24 cellular contexts compared by ENCODE assay signal in genomic region chr6:134257516-134257915, GRCh38.
A peak's percentile ranks its signal among the peaks of the same experiment; 100 is the strongest.
DNase-seq lines count a peak whose midpoint lies in the region; ATAC-seq and TF ChIP-seq lines count a peak whose summit lies in the region.
"Had no signal": no experiment of that assay in that cellular context is flagged by ENCODE, and none has a peak within 500 bp of the region (broad histone marks: within the 10 kb centered on the region; RNA-seq: fewer than 3 reads in every experiment).

No MANE protein-coding gene starts in this region.

- H3K79me2 ChIP-seq in neural progenitor cell (ENCODE audit: low read depth) = no peaks in the 10 kb centered on the region

- no peak overlapping the region for H3K9ac ChIP-seq in neural progenitor cell
- H3K9ac ChIP-seq: BLaER1 had no signal

- DNase-seq in SK-MEL-5 (ENCODE audit: low read depth, low spot score) = peak; percentile 77
- DNase-seq in choroid plexus epithelial cell (ENCODE audit: low read depth) = peak; percentile 61
- DNase-seq in renal cortical epithelial cell (ENCODE audit: low read depth) = peak; percentile 49
- no peak for DNase-seq in neural progenitor cell (ENCODE audit: low spot score)
- DNase-seq: 8988T; ACHN; BE2C; C1 segment of cervical spinal cord; CD4-positive, alpha-beta memory T cell; CD4-positive, CD25-positive, alpha-beta regulatory T cell; CD8-positive, alpha-beta memory T cell; COR-L47; DMS 273 treated with DMSO at 0.1 percent for 48 hours; DMS153; DMS53; DMS79; DND-41; EL; GDM1 had no signal

- no peak for TF ChIP-seq CTCF in choroid plexus epithelial cell (conservative IDR thresholded peaks at IDR 0.05; ENCODE audit: low read depth, low read length)
- TF ChIP-seq CTCF in neural progenitor cell (IDR thresholded peaks at IDR 0.05) = no peak

- H3K27me3 Mint-ChIP-seq in neural progenitor cell (ENCODE audit: insufficient read depth, low read depth) = no peaks in the 10 kb centered on the region
- H3K27me3 Mint-ChIP-seq: CD4-positive, alpha-beta memory T cell; CD4-positive, CD25-positive, alpha-beta regulatory T cell; CD8-positive, alpha-beta memory T cell had no signal

- no peak overlapping the region for H3K27ac Mint-ChIP-seq in neural progenitor cell
- H3K27ac Mint-ChIP-seq: CD14-positive monocyte; CD4-positive, CD25-positive, alpha-beta regulatory T cell; CD8-positive, alpha-beta memory T cell had no signal

- H3K9me3 Mint-ChIP-seq in neural progenitor cell = peaks cover 3% of the 10 kb centered on the region
- H3K9me3 Mint-ChIP-seq: CD14-positive monocyte; CD4-positive, CD25-positive, alpha-beta regulatory T cell; CD8-positive, alpha-beta memory T cell had no signal

- no peaks in the 10 kb centered on the region for H3K36me3 ChIP-seq in neural progenitor cell
- H3K36me3 ChIP-seq: BE2C had no signal

- H3K36me3 Mint-ChIP-seq in neural progenitor cell = no peaks in the 10 kb centered on the region
- H3K36me3 Mint-ChIP-seq: CD14-positive monocyte; CD4-positive, alpha-beta memory T cell; CD4-positive, CD25-positive, alpha-beta regulatory T cell had no signal

- no peaks in the 10 kb centered on the region for H3K4me1 ChIP-seq in neural progenitor cell
- H3K4me1 ChIP-seq: BE2C, BLaER1 had no signal

- H3K27me3 ChIP-seq in neural progenitor cell = no peaks in the 10 kb centered on the region
- H3K27me3 ChIP-seq: BE2C, BLaER1 had no signal

- no peak overlapping the region for H3K4me3 Mint-ChIP-seq in neural progenitor cell
- H3K4me3 Mint-ChIP-seq: CD14-positive monocyte; CD4-positive, alpha-beta memory T cell; CD4-positive, CD25-positive, alpha-beta regulatory T cell; CD8-positive, alpha-beta memory T cell had no signal

- no peak overlapping the region for H3K27ac ChIP-seq in neural progenitor cell
- H3K27ac ChIP-seq: BLaER1 had no signal

- H2AFZ ChIP-seq in neural progenitor cell (replicated peaks) = no peak overlapping the region

- no peaks in the 10 kb centered on the region for H3F3A ChIP-seq in neural progenitor cell (ENCODE audit: low read depth)

- peaks cover 11% of the 10 kb centered on the region for H3K4me1 Mint-ChIP-seq in neural progenitor cell
- H3K4me1 Mint-ChIP-seq: CD8-positive, alpha-beta memory T cell had no signal

- H4K20me1 ChIP-seq in neural progenitor cell (ENCODE audit: low read depth) = no peaks in the 10 kb centered on the region
- H4K20me1 ChIP-seq: BLaER1 had no signal

- H3K4me3 ChIP-seq in choroid plexus epithelial cell (ENCODE audit: low read depth, low read length) (no peak overlapping the region), neural progenitor cell (no peak overlapping the region)
- H3K4me3 ChIP-seq: BLaER1, GM12878 had no signal

- ATAC-seq in HG03565 (IDR thresholded peaks at IDR 0.05; ENCODE audit: unreplicated experiment) (no peak), HG02885 (IDR thresholded peaks at IDR 0.05; ENCODE audit: poor library complexity, unreplicated experiment) (no peak)
- ATAC-seq: GM12878 had no signal

- no peaks in the 10 kb centered on the region for H3K9me3 ChIP-seq in neural progenitor cell (ENCODE audit: low read depth)
- H3K9me3 ChIP-seq: BE2C, BLaER1 had no signal

- in situ Hi-C loops in SK-MEL-5 (cut with HindIII; ENCODE audit: low pct_unique_long_range_greater_than_20kb, low sequenced_read_pairs) = no loop called here

- no peak overlapping the region for H3K4me2 ChIP-seq in neural progenitor cell
- H3K4me2 ChIP-seq: BLaER1 had no signal
